Comparison of ENCODE assay signal across 15 cellular contexts in the genomic region with DNA sequence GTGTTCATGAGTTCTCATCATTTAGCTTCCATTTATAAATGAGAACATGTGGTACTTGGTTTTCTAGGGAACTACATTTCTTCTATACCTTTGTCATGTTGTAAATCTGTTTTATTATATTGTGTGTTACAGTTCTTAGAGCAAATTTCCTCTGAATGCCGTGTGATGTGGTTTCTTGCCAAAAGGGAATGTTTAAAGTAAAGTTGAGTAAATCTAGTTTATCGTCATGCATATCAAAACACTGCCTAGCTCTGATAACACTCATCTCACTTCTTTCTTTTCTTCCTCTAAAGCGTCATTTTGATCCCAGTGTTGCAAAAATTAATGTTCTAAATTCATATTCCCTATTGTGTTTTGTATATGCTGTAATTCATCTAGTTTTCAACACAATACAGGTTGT.
DNase-seq lines count a peak whose midpoint lies in the region; ATAC-seq, FAIRE-seq and TF ChIP-seq lines count a peak whose summit lies in the region.
"Had no signal": no experiment of that assay in that cellular context is flagged by ENCODE, and none has a peak within 500 bp of the region (broad histone marks: within the 10 kb centered on the region; RNA-seq: fewer than 3 reads in every experiment).

No MANE protein-coding gene starts in this region.

- peaks cover 52% of the 10 kb centered on the region for H3K4me1 ChIP-seq in PC-3 (ENCODE audit: insufficient read depth, low read length)
- no peaks in the 10 kb centered on the region for H3K4me1 ChIP-seq in smooth muscle cell (ENCODE audit: low read depth)
- H3K4me1 ChIP-seq: A549, BE2C had no signal

- 46% methylated on average over 3 of the region's 3 CpGs for WGBS in smooth muscle cell (ENCODE audit: low lambda C conversion rate)

- no peaks in the 10 kb centered on the region for H3K27me3 ChIP-seq in PC-3 (ENCODE audit: low read length)
- H3K27me3 ChIP-seq in smooth muscle cell (ENCODE audit: low read depth), result no peaks in the 10 kb centered on the region
- H3K27me3 ChIP-seq: BE2C, MG63 had no signal

- ATAC-seq in PC-3, result no peak
- ATAC-seq: A549, K562 had no signal

- H3K79me2 ChIP-seq in PC-3 (ENCODE audit: low read length) (no peaks in the 10 kb centered on the region), smooth muscle cell (ENCODE audit: low read depth) (no peaks in the 10 kb centered on the region)

- H3K36me3 ChIP-seq in PC-3 (ENCODE audit: low read depth, low read length) (no peaks in the 10 kb centered on the region), smooth muscle cell (ENCODE audit: low read depth) (no peaks in the 10 kb centered on the region)
- H3K36me3 ChIP-seq: BE2C, MG63 had no signal

- H3K4me2 ChIP-seq in PC-3 (ENCODE audit: low read length) (no peak overlapping the region), smooth muscle cell (peak overlapping the region; percentile 43)
- H3K4me2 ChIP-seq: A549 had no signal

- FAIRE-seq in endometrium (lab: Jason Lieb, UNC), result peak; percentile 72
- FAIRE-seq: A549, H54, K562 had no signal

- no TSS peak for BruUV-seq in PC-3 (replicated peaks; lab: Mats Ljungman, UMichigan)

- DNase-seq in PC-3, result no peak
- peak; percentile 20 for DNase-seq in left kidney (ENCODE audit: low read depth, low spot score)
- no peak for DNase-seq in smooth muscle cell (lab: John Stamatoyannopoulos, UW; ENCODE audit: unreplicated experiment)
- DNase-seq in NCI-H524 (lab: John Stamatoyannopoulos, UW), result no peak
- no peak for DNase-seq in hepatic stellate cell (ENCODE audit: low spot score)
- DNase-seq in NCI-H2171 treated with DMSO at 0.1 percent for 48 hours (lab: John Stamatoyannopoulos, UW), result no peak
- DNase-seq: BE2C; CD4-positive, CD25-positive, alpha-beta regulatory T cell; MG63; NCI-H1694 treated with DMSO at 0.1 percent for 48 hours; NCI-H748 treated with DMSO at 0.1 percent for 48 hours had no signal

- H3K9me2 ChIP-seq in PC-3 (replicated peaks; ENCODE audit: low read length), result no peaks in the 10 kb centered on the region

- peak overlapping the region; percentile 80 for H3K9ac ChIP-seq in PC-3 (ENCODE audit: low read length)
- H3K9ac ChIP-seq in smooth muscle cell (ENCODE audit: low read depth), result no peak overlapping the region

- H2AFZ ChIP-seq in PC-3 (ENCODE audit: low read length), result peak overlapping the region; percentile 36; the same call in 1 of the 2 replicates
- no peak overlapping the region for H2AFZ ChIP-seq in smooth muscle cell (ENCODE audit: low read depth)

- H3K4me3 ChIP-seq in PC-3 (ENCODE audit: low read length) (no peak overlapping the region), smooth muscle cell (no peak overlapping the region)
- H3K4me3 ChIP-seq: A549, K562, MG63 had no signal

- H4K20me1 ChIP-seq in PC-3 (ENCODE audit: low read length), result no peaks in the 10 kb centered on the region
- H4K20me1 ChIP-seq in smooth muscle cell (ENCODE audit: low read depth), result no peaks in the 10 kb centered on the region

- CTCF ChIA-PET in PC-3 (lab: Charles Lee), result no interaction called here

- H3K27ac ChIP-seq in PC-3 (ENCODE audit: low read length) (peak overlapping the region; percentile 95), smooth muscle cell (ENCODE audit: low read depth) (no peak overlapping the region)
- H3K27ac ChIP-seq: A549 had no signal

- H3F3A ChIP-seq in PC-3 (ENCODE audit: low read length, unreplicated experiment), result no peaks in the 10 kb centered on the region
- no peaks in the 10 kb centered on the region for H3F3A ChIP-seq in smooth muscle cell (ENCODE audit: low read depth)

- H3K9me3 ChIP-seq in PC-3 (ENCODE audit: low read length) (no peaks in the 10 kb centered on the region), smooth muscle cell (replicated peaks; ENCODE audit: low read depth) (no peaks in the 10 kb centered on the region)
- H3K9me3 ChIP-seq: A549, BE2C, MG63 had no signal

- intact Hi-C loops in PC-3 (cut with micrococcal nuclease), result loop anchor here (2.0 to 5.0 kb wide), 8 partner anchors 57 to 365 kb away; no protein-coding TSS in a partner anchor

- no peak for TF ChIP-seq CTCF in PC-3 (conservative IDR thresholded peaks at IDR 0.05; ENCODE audit: low read depth, low read length)
- TF ChIP-seq CTCF in smooth muscle cell (IDR thresholded peaks at IDR 0.05; ENCODE audit: borderline replicate concordance, insufficient read depth, poor library complexity, severe bottlenecking), result no peak

- POLR2A ChIA-PET in PC-3 (lab: Charles Lee; ENCODE audit: unreplicated experiment), result no interaction called here
